Comparison of ENCODE assay signal across 8 cellular contexts in genomic region chr12:103858953-103859601, GRCh38. TPM values are rescaled to one million over a fixed set of nuclear protein-coding genes. Genes with fewer than 3 reads are reported as not detected.
A peak's percentile ranks its signal among the peaks of the same experiment; 100 is the strongest.
DNase-seq lines count a peak whose midpoint lies in the region; ATAC-seq and TF ChIP-seq lines count a peak whose summit lies in the region.

No MANE protein-coding gene starts in this region.

- H3K4ac ChIP-seq in H9 (ENCODE audit: low read depth, low read length) = no peak overlapping the region

- no peak overlapping the region for H4K5ac ChIP-seq in H9 (ENCODE audit: insufficient read length, low read depth, low read length)

- no peaks in the 10 kb centered on the region for H3K9me3 Mint-ChIP-seq in H9

- H2AFZ ChIP-seq in PC-3 (ENCODE audit: low read length) = peak overlapping the region; percentile 75
- no peak overlapping the region for H2AFZ ChIP-seq in H9 (ENCODE audit: low read length)

- no peaks in the 10 kb centered on the region for H3K79me2 ChIP-seq in PC-3 (ENCODE audit: low read length)
- H3K79me2 ChIP-seq in H9 (ENCODE audit: insufficient read depth, low read length) = no peaks in the 10 kb centered on the region

- no peak overlapping the region for H2BK20ac ChIP-seq in H9 (ENCODE audit: low read depth, low read length, poor library complexity, severe bottlenecking)

- H3K23me2 ChIP-seq in H9 (ENCODE audit: insufficient read length, low read depth, low read length, poor library complexity, severe bottlenecking) = no peaks in the 10 kb centered on the region

- H2BK5ac ChIP-seq in H9 (ENCODE audit: insufficient read length, low read length) = no peak overlapping the region

- peak overlapping the region; percentile 73 for H3K4me2 ChIP-seq in PC-3 (ENCODE audit: low read length)
- no peak overlapping the region for H3K4me2 ChIP-seq in H9 (ENCODE audit: insufficient read depth, insufficient read length, low read length)

- peaks cover 10% of the 10 kb centered on the region for H3F3A ChIP-seq in PC-3 (ENCODE audit: low read length, unreplicated experiment)

- no peak overlapping the region for H3K56ac ChIP-seq in H9 (ENCODE audit: insufficient read length, low read depth, low read length)

- 40% methylated on average over 10 of the region's 10 CpGs for WGBS in esophagus muscularis mucosa
- WGBS in H9 (ENCODE audit: extremely low coverage, insufficient read length, low lambda C conversion rate) = no CpG with 5 or more reads among the region's 10 CpGs

- peak; percentile 97 for TF ChIP-seq EP300 in esophagus muscularis mucosa (IDR thresholded peaks at IDR 0.05)

- H3K4me1 ChIP-seq in PC-3 (ENCODE audit: insufficient read depth, low read length) (peaks cover 43% of the 10 kb centered on the region), esophagus muscularis mucosa (peaks cover 5 to 97% (median 87%) of the 10 kb centered on the region in 4 donors), H9 (ENCODE audit: insufficient read depth, low read length) (no peaks in the 10 kb centered on the region)

- H3K4me1 Mint-ChIP-seq in H9 = no peaks in the 10 kb centered on the region

- POLR2A ChIA-PET in PC-3 (lab: Charles Lee; ENCODE audit: unreplicated experiment) = interaction anchor here (1.0 to 1.2 kb wide), 2 partner anchors 18 to 71 kb away, joined by 3 to 9 read pairs; partner anchors contain the start of genes HSP90B1 and NT5DC3

- intact Hi-C loops in PC-3 (cut with micrococcal nuclease) = loop anchor here (1.0 to 5.0 kb wide), 3 partner anchors 18 to 232 kb away; partner anchors contain the start of gene NT5DC3
- intact Hi-C loops in esophagus muscularis mucosa (cut with DNase I) = no loop called here

- no peaks in the 10 kb centered on the region for H3K36me3 Mint-ChIP-seq in H9 (ENCODE audit: insufficient read depth in 1 of 3, low read depth in 3 of 3)

- CTCF ChIA-PET in PC-3 (lab: Charles Lee) = interaction anchor here (1.0 kb wide), 1 partner anchor 88 kb away, joined by 3 read pairs; no protein-coding TSS in a partner anchor

- no peak overlapping the region for H3T11ph ChIP-seq in H9 (ENCODE audit: low read length)

- H4K91ac ChIP-seq in H9 (ENCODE audit: insufficient read length, low read depth, low read length) = no peak overlapping the region

- no peak overlapping the region for H3K4me3 ChIP-seq in AG10803 (ENCODE audit: low read length)
- peak overlapping the region; percentile 7; the same call in 1 of the 2 replicates for H3K4me3 ChIP-seq in PC-3 (ENCODE audit: low read length)
- no peak overlapping the region for H3K4me3 ChIP-seq in esophagus muscularis mucosa

- H3K79me1 ChIP-seq in H9 (ENCODE audit: insufficient read depth, low read depth, low read length, poor library complexity, severe bottlenecking) = no peaks in the 10 kb centered on the region

- no peak for TF ChIP-seq POLR2A in esophagus muscularis mucosa (IDR thresholded peaks at IDR 0.05; ENCODE audit: low read depth)

- H3K27me3 Mint-ChIP-seq in H9 (ENCODE audit: low read depth) = no peaks in the 10 kb centered on the region; the same call in none of the 2 replicates

- H3K36me3 ChIP-seq in PC-3 (ENCODE audit: low read depth, low read length) (no peaks in the 10 kb centered on the region), esophagus muscularis mucosa (no peaks in the 10 kb centered on the region)

- H3K18ac ChIP-seq in H9 (ENCODE audit: insufficient read length, low read depth, low read length) = no peak overlapping the region

- BruUV-seq in PC-3 (replicated peaks; lab: Mats Ljungman, UMichigan) = no TSS peak

- peak overlapping the region; percentile 42 for H3K9ac ChIP-seq in PC-3 (ENCODE audit: low read length)
- H3K9ac ChIP-seq in H9 (ENCODE audit: extremely low read depth, insufficient read length, low read length) = no peak overlapping the region

- H4K20me1 ChIP-seq in PC-3 (ENCODE audit: low read length) (no peaks in the 10 kb centered on the region), H9 (ENCODE audit: control insufficient read depth, insufficient read depth, insufficient read length) (no peaks in the 10 kb centered on the region)

- H2BK120ac ChIP-seq in H9 (ENCODE audit: low read depth, low read length, poor library complexity, severe bottlenecking) = no peak overlapping the region

- no peak overlapping the region for H2BK15ac ChIP-seq in H9 (ENCODE audit: low read depth, low read length)

- H3K27ac ChIP-seq in PC-3 (ENCODE audit: low read length) (peak overlapping the region; percentile 88), esophagus muscularis mucosa (replicated peaks in 1 of 4) (peak overlapping the region; percentile 92 to 97 (median 95)), caudate nucleus (ENCODE audit: low read depth, low read length) (no peak overlapping the region), H9 (ENCODE audit: insufficient read length, low read depth, low read length) (no peak overlapping the region)

- no peak overlapping the region for H3K23ac ChIP-seq in H9 (ENCODE audit: insufficient read length, low read depth, low read length)

- H4K8ac ChIP-seq in H9 (replicated peaks; ENCODE audit: insufficient read length, low read depth, low read length) = no peak overlapping the region

- no peak overlapping the region for H3K4me3 Mint-ChIP-seq in H9

- no peak overlapping the region for H2AK5ac ChIP-seq in H9 (ENCODE audit: insufficient read length, low read length)

- H3K9me3 ChIP-seq in PC-3 (ENCODE audit: low read length) = no peaks in the 10 kb centered on the region
- H3K9me3 ChIP-seq in esophagus muscularis mucosa = no peaks in the 10 kb centered on the region
- no peaks in the 10 kb centered on the region for H3K9me3 ChIP-seq in H9 (ENCODE audit: control insufficient read depth, low read depth, low read length)

- peak; percentile 95 for ATAC-seq in PC-3
- ATAC-seq in omental fat pad (ENCODE audit: low FRiP score) = peak; percentile 93
- no peak for ATAC-seq in HG02852 (IDR thresholded peaks at IDR 0.05; ENCODE audit: unreplicated experiment)

- H3K27me3 ChIP-seq in PC-3 (ENCODE audit: low read length) (no peaks in the 10 kb centered on the region), esophagus muscularis mucosa (no peaks in the 10 kb centered on the region), H9 (ENCODE audit: insufficient read depth, low read length) (no peaks in the 10 kb centered on the region)

- no peak for TF ChIP-seq CTCF in AG10803 (conservative IDR thresholded peaks at IDR 0.05; ENCODE audit: low read length)
- no peak for TF ChIP-seq CTCF in PC-3 (conservative IDR thresholded peaks at IDR 0.05; ENCODE audit: low read depth, low read length)
- TF ChIP-seq CTCF in esophagus muscularis mucosa (IDR thresholded peaks at IDR 0.05) = peak in 1 of 3 experiments; percentile 6
- no peak for TF ChIP-seq CTCF in omental fat pad (IDR thresholded peaks at IDR 0.05)
- TF ChIP-seq CTCF in H9 (conservative IDR thresholded peaks at IDR 0.05) = no peak

- H3K14ac ChIP-seq in H9 (ENCODE audit: insufficient read depth, low read length) = no peak overlapping the region

- DNase-seq in AG10803 (ENCODE audit: low read depth) = peak; percentile 96
- DNase-seq in PC-3 = peak; percentile 99
- DNase-seq in esophagus muscularis mucosa (ENCODE audit: extremely low spot score) = peak; percentile 96
- DNase-seq in omental fat pad (ENCODE audit: low spot score) = peak; percentile 41
- DNase-seq in caudate nucleus (lab: John Stamatoyannopoulos, UW) = no peak
- no peak for DNase-seq in hippocampal formation (lab: John Stamatoyannopoulos, UW)
- DNase-seq in H9 = no peak

- no peaks in the 10 kb centered on the region for H3K9me2 ChIP-seq in PC-3 (replicated peaks; ENCODE audit: low read length)

- H2BK12ac ChIP-seq in H9 (ENCODE audit: insufficient read length, low read depth, low read length) = no peak overlapping the region

- no peak overlapping the region; a peak in 1 of 7 replicates for H3K27ac Mint-ChIP-seq in H9

RNA-seq across cellular contexts. Expression of gene NT5DC3, which starts 18.0 kb away (rescaled TPM):
- total RNA-seq in PC-3 (2014; rRNA removed) (14.9 and 15.7 TPM in 2 replicates), esophagus muscularis mucosa (100 to 1,000 TPM; 169 to 275 (median 195) TPM), omental fat pad (10 to 100 TPM in 1 of 4 donors, 1 to 10 TPM in 3; 4.1 to 10.2 (median 7.0) TPM), H9 (2021) (13.3 and 13.6 TPM in 2 replicates)

Comparison
In these comparisons a context has a peak if more than half of its experiments do, and no peak if none do; other contexts are left out.
1. DNase-seq: peak in AG10803 (single experiment), PC-3 (single experiment), esophagus muscularis mucosa (single experiment) and omental fat pad (single experiment); none in caudate nucleus (0 of 61), hippocampal formation (0 of 2) and H9 (single experiment).
2. H3K27ac ChIP-seq: peak in PC-3 (single experiment) and esophagus muscularis mucosa (4 of 4); none in caudate nucleus (single experiment) and H9 (single experiment).
3. RNA of gene NT5DC3, which starts 18.0 kb away (total RNA-seq): 169 to 275 TPM in esophagus muscularis mucosa; 14.9 to 15.7 TPM in PC-3, 13.3 to 13.6 TPM in H9 and 4.1 to 10.2 TPM in omental fat pad; every median in the first group is over 10 times any median in the second.